Comparison of ENCODE assay signal across 1 cellular context in genomic region chr12:25583545-25583944, GRCh38.
TF ChIP-seq lines count a peak whose summit lies in the region.

No MANE protein-coding gene starts in this region.

TF ChIP-seq in H1, 55 proteins besides CTCF, POLR2A, EP300 and RAD21 (continued from another document):
- TF ChIP-seq CHD1 (IDR thresholded peaks at IDR 0.05; ENCODE audit: low read depth, low read length) (no peak), SIN3A (conservative IDR thresholded peaks at IDR 0.05 in 1 of 2, IDR thresholded peaks at IDR 0.05 in 1 of 2; ENCODE audit: low read depth in 1 of 2, low read length in 2 of 2) (no peak), TAF7 (optimal IDR thresholded peaks at IDR 0.05; ENCODE audit: borderline replicate concordance, low read depth, low read length) (no peak), MAX (IDR thresholded peaks at IDR 0.05) (no peak), MAFK (IDR thresholded peaks at IDR 0.05; ENCODE audit: low read depth, low read length) (no peak), RFX5 (IDR thresholded peaks at IDR 0.05; ENCODE audit: borderline replicate concordance, low read depth, low read length) (no peak)
